Comparison of ENCODE assay signal across 23 cellular contexts in genomic region chr2:133484783-133485182, GRCh38.
"Had no signal": no experiment of that assay in that cellular context is flagged by ENCODE, and none has a peak within 500 bp of the region (broad histone marks: within the 10 kb centered on the region; RNA-seq: fewer than 3 reads in every experiment).

No MANE protein-coding gene starts in this region.

- ATAC-seq: activated CD8-positive, alpha-beta memory T cell treated with anti-CD3 and anti-CD28 coated beads, Interleukin-2, amount 10 ng/mL, durations not matched to agents 7 days and 5 days; activated T-helper 17 cell treated with anti-CD3 and anti-CD28 coated beads, Interleukin-2, amount 50 U/mL, for 72 hours; body of pancreas; psoas muscle; right lobe of liver; stimulated activated naive CD8-positive, alpha-beta T cell treated with anti-CD3 and anti-CD28 coated beads, Interleukin-15, amount 100 ng/mL, for 72 hours had no signal

- H3K4me3 Mint-ChIP-seq: activated CD4-positive, alpha-beta memory T cell treated with anti-CD3 and anti-CD28 coated beads, Interleukin-2, amount 10 ng/mL, durations not matched to agents 7 days and 5 days; activated CD8-positive, alpha-beta memory T cell treated with anti-CD3 and anti-CD28 coated beads, Interleukin-2, amount 10 ng/mL, durations not matched to agents 7 days and 5 days; activated naive CD8-positive, alpha-beta T cell treated with anti-CD3 and anti-CD28 coated beads for 36 hours; activated T-helper 17 cell treated with anti-CD3 and anti-CD28 coated beads, Interleukin-2, amount 50 U/mL, for 72 hours; immature natural killer cell; neural crest cell; stimulated activated naive CD8-positive, alpha-beta T cell treated with anti-CD3 and anti-CD28 coated beads, Interleukin-15, amount 100 ng/mL, for 72 hours had no signal

- H3K4me1 Mint-ChIP-seq: activated CD4-positive, alpha-beta memory T cell treated with anti-CD3 and anti-CD28 coated beads, Interleukin-2, amount 10 ng/mL, durations not matched to agents 7 days and 5 days; activated CD8-positive, alpha-beta memory T cell treated with anti-CD3 and anti-CD28 coated beads, Interleukin-2, amount 10 ng/mL, durations not matched to agents 7 days and 5 days; activated naive CD8-positive, alpha-beta T cell treated with anti-CD3 and anti-CD28 coated beads for 36 hours; activated T-helper 17 cell treated with anti-CD3 and anti-CD28 coated beads, Interleukin-2, amount 50 U/mL, for 72 hours; immature natural killer cell; stimulated activated naive CD8-positive, alpha-beta T cell treated with anti-CD3 and anti-CD28 coated beads, Interleukin-15, amount 100 ng/mL, for 72 hours had no signal

- H3K27ac Mint-ChIP-seq: activated CD4-positive, alpha-beta memory T cell treated with anti-CD3 and anti-CD28 coated beads, Interleukin-2, amount 10 ng/mL, durations not matched to agents 7 days and 5 days; activated CD8-positive, alpha-beta memory T cell treated with anti-CD3 and anti-CD28 coated beads, Interleukin-2, amount 10 ng/mL, durations not matched to agents 7 days and 5 days; activated naive CD8-positive, alpha-beta T cell treated with anti-CD3 and anti-CD28 coated beads for 36 hours; activated T-helper 17 cell treated with anti-CD3 and anti-CD28 coated beads, Interleukin-2, amount 50 U/mL, for 72 hours; immature natural killer cell had no signal

- H3K27me3 Mint-ChIP-seq: activated CD4-positive, alpha-beta memory T cell treated with anti-CD3 and anti-CD28 coated beads, Interleukin-2, amount 10 ng/mL, durations not matched to agents 7 days and 5 days; activated CD8-positive, alpha-beta memory T cell treated with anti-CD3 and anti-CD28 coated beads, Interleukin-2, amount 10 ng/mL, durations not matched to agents 7 days and 5 days; stimulated activated naive CD8-positive, alpha-beta T cell treated with anti-CD3 and anti-CD28 coated beads, Interleukin-15, amount 100 ng/mL, for 72 hours had no signal

- H3K36me3 Mint-ChIP-seq: activated CD8-positive, alpha-beta memory T cell treated with anti-CD3 and anti-CD28 coated beads, Interleukin-2, amount 10 ng/mL, durations not matched to agents 7 days and 5 days; activated naive CD8-positive, alpha-beta T cell treated with anti-CD3 and anti-CD28 coated beads for 36 hours; immature natural killer cell had no signal

- H3K9me3 Mint-ChIP-seq: activated CD4-positive, alpha-beta memory T cell treated with anti-CD3 and anti-CD28 coated beads, Interleukin-2, amount 10 ng/mL, durations not matched to agents 7 days and 5 days; activated naive CD8-positive, alpha-beta T cell treated with anti-CD3 and anti-CD28 coated beads for 36 hours; neural crest cell had no signal

- DNase-seq: activated CD4-positive, alpha-beta memory T cell treated with anti-CD3 and anti-CD28 coated beads, Interleukin-2, amount 10 ng/mL, durations not matched to agents 7 days and 5 days; activated CD4-positive, alpha-beta T cell treated with anti-CD3 and anti-CD28 coated beads for 48 hours; activated CD4-positive, CD25-positive, alpha-beta regulatory T cell; activated CD8-positive, alpha-beta memory T cell treated with anti-CD3 and anti-CD28 coated beads, Interleukin-2, amount 10 ng/mL, durations not matched to agents 7 days and 5 days; activated naive CD4-positive, alpha-beta T cell; activated naive CD8-positive, alpha-beta T cell treated with anti-CD3 and anti-CD28 coated beads for 36 hours; amygdala; body of pancreas; dermis blood vessel endothelial cell; effector memory CD4-positive, alpha-beta T cell; immature natural killer cell; kidney glomerular epithelial cell; left ventricle myocardium inferior; psoas muscle; right lobe of liver; small intestine; stimulated activated CD4-positive, alpha-beta T cell treated with anti-CD3 and anti-CD28 coated beads, Interleukin-15, amount 100 ng/mL, for 24 hours; stimulated activated CD4-positive, alpha-beta T cell treated with anti-CD3 and anti-CD28 coated beads, Interleukin-2, amount 100 ng/mL, for 48 hours; stimulated activated naive CD8-positive, alpha-beta T cell treated with anti-CD3 and anti-CD28 coated beads, Interleukin-15, amount 100 ng/mL, for 72 hours; transverse colon; uterus had no signal
